In genomic region chr6:2037230-2037926, GRCh38 we compare ENCODE assay signal across 12 cellular contexts.
A peak's percentile ranks its signal among the peaks of the same experiment; 100 is the strongest.
DNase-seq lines count a peak whose midpoint lies in the region; ATAC-seq and TF ChIP-seq lines count a peak whose summit lies in the region.
"Had no signal": no experiment of that assay in that cellular context is flagged by ENCODE, and none has a peak within 500 bp of the region (broad histone marks: within the 10 kb centered on the region; RNA-seq: fewer than 3 reads in every experiment).

No MANE protein-coding gene starts in this region.

- H3K4me3 ChIP-seq in psoas muscle: no peak overlapping the region

- H3K27me3 ChIP-seq in psoas muscle (ENCODE audit: insufficient read depth in 3 of 3, low read length in 2 of 3): no peaks in the 10 kb centered on the region

- H3K4me1 ChIP-seq in psoas muscle: no peaks in the 10 kb centered on the region

- H3K36me3 ChIP-seq in psoas muscle (ENCODE audit: insufficient read depth in 1 of 2, low read depth in 1 of 2): no peaks in the 10 kb centered on the region

- intact Hi-C loops in psoas muscle (cut with DNase I): no loop called here

- no peaks in the 10 kb centered on the region for H3K9me3 Mint-ChIP-seq in chondrocyte (ENCODE audit: low read depth)
- H3K9me3 Mint-ChIP-seq in mesothelial cell of epicardium: no peaks in the 10 kb centered on the region
- H3K9me3 Mint-ChIP-seq: naive B cell had no signal

- no peak for ATAC-seq in psoas muscle

- H3K27ac Mint-ChIP-seq in chondrocyte (ENCODE audit: unreplicated experiment): no peak overlapping the region
- peak overlapping the region; percentile 52 for H3K27ac Mint-ChIP-seq in mesothelial cell of epicardium
- H3K27ac Mint-ChIP-seq: naive B cell had no signal

- TF ChIP-seq CTCF in chondrocyte (IDR thresholded peaks at IDR 0.05) (peak; percentile 67), mesothelial cell of epicardium (IDR thresholded peaks at IDR 0.05; ENCODE audit: unreplicated experiment) (no peak), psoas muscle (IDR thresholded peaks at IDR 0.05) (no peak)

- H3K27me3 Mint-ChIP-seq in chondrocyte (ENCODE audit: low read depth) (no peaks in the 10 kb centered on the region), mesothelial cell of epicardium (ENCODE audit: low read depth) (peaks cover 5% of the 10 kb centered on the region)
- H3K27me3 Mint-ChIP-seq: naive B cell had no signal

- H3K4me3 Mint-ChIP-seq in chondrocyte (ENCODE audit: unreplicated experiment) (no peak overlapping the region), mesothelial cell of epicardium (no peak overlapping the region)
- H3K4me3 Mint-ChIP-seq: naive B cell had no signal

- H3K27ac ChIP-seq in psoas muscle: no peak overlapping the region
- no peak overlapping the region for H3K27ac ChIP-seq in caudate nucleus (ENCODE audit: low read depth, low read length)
- H3K27ac ChIP-seq: SK-N-MC had no signal

- no peaks in the 10 kb centered on the region for H3K9me3 ChIP-seq in psoas muscle

- 80 to 87% (median 86%) methylated on average over 10 of the region's 10 CpGs for WGBS in psoas muscle, 3 donors

- H3K4me1 Mint-ChIP-seq in chondrocyte (ENCODE audit: low read depth) (peaks cover 27% of the 10 kb centered on the region), mesothelial cell of epicardium (peaks cover 49% of the 10 kb centered on the region)

- DNase-seq in EH (ENCODE audit: low read depth): peak; percentile 19
- peak; percentile 16 for DNase-seq in NCI-H69 (lab: John Stamatoyannopoulos, UW)
- no peak for DNase-seq in chondrocyte (ENCODE audit: low spot score)
- DNase-seq in mesothelial cell of epicardium (ENCODE audit: low spot score in 2 of 2, unreplicated experiment in 2 of 2): no peak
- DNase-seq in psoas muscle: no peak
- DNase-seq in superior temporal gyrus (ENCODE audit: extremely low spot score): no peak
- no peak for DNase-seq in caudate nucleus (lab: John Stamatoyannopoulos, UW)
- DNase-seq in epidermal melanocyte (ENCODE audit: insufficient read length, low spot score): no peak
- DNase-seq: activated CD8-positive, alpha-beta memory T cell treated with anti-CD3 and anti-CD28 coated beads for 24 hours; amygdala; naive B cell had no signal

- no peaks in the 10 kb centered on the region for H3K36me3 Mint-ChIP-seq in chondrocyte (ENCODE audit: low read depth)
- H3K36me3 Mint-ChIP-seq in mesothelial cell of epicardium: no peaks in the 10 kb centered on the region
- H3K36me3 Mint-ChIP-seq: naive B cell had no signal

Comparison
In these comparisons a context has a peak if more than half of its experiments do, and no peak if none do; other contexts are left out.
1. DNase-seq: peak in EH (single experiment) and NCI-H69 (single experiment); none in chondrocyte (single experiment), mesothelial cell of epicardium (0 of 2), psoas muscle (0 of 2), superior temporal gyrus (single experiment), caudate nucleus (0 of 61) and epidermal melanocyte (single experiment).